20 cellular contexts compared by ENCODE assay signal in genomic region chr1:195082183-195082582, GRCh38.
DNase-seq lines count a peak whose midpoint lies in the region; ATAC-seq, FAIRE-seq and TF ChIP-seq lines count a peak whose summit lies in the region.
"Had no signal": no experiment of that assay in that cellular context is flagged by ENCODE, and none has a peak within 500 bp of the region (broad histone marks: within the 10 kb centered on the region; RNA-seq: fewer than 3 reads in every experiment).

No MANE protein-coding gene starts in this region.

- dilution Hi-C loops in IMR-90 (cut with HindIII; ENCODE audit: low sequenced_read_pairs, unreplicated experiment), result no loop called here

- no peak overlapping the region for H3K18ac ChIP-seq in IMR-90 (ENCODE audit: low read depth, low read length)

- no peaks in the 10 kb centered on the region for H4K20me1 ChIP-seq in IMR-90 (ENCODE audit: insufficient read depth, low read length)

- no peak overlapping the region for H3K56ac ChIP-seq in IMR-90 (ENCODE audit: extremely low read depth, insufficient read depth, low read length)

- WGBS in IMR-90 (ENCODE audit: extremely low coverage in 2 of 2, insufficient read length in 1 of 2), 2 experiments, result no CpG with 5 or more reads among the region's 1 CpG

- no peaks in the 10 kb centered on the region for H3K9me3 ChIP-seq in IMR-90 (ENCODE audit: control insufficient read depth, insufficient read depth, low read length)
- H3K9me3 ChIP-seq: HAP-1 had no signal

- H3K27ac ChIP-seq in IMR-90 (ENCODE audit: insufficient read depth, low read length), result no peak overlapping the region
- H3K27ac ChIP-seq in dorsolateral prefrontal cortex, result no peak overlapping the region

- ATAC-seq in IMR-90 (ENCODE audit: low read depth) (peak; percentile 42), HG03571 (IDR thresholded peaks at IDR 0.05; ENCODE audit: unreplicated experiment) (no peak)
- ATAC-seq: Panc1 had no signal

- H3K9ac ChIP-seq in IMR-90 (ENCODE audit: low read depth, low read length), result no peak overlapping the region

- BruUV-seq in IMR-90 (replicated peaks; lab: Mats Ljungman, UMichigan), result no TSS peak

- H4K5ac ChIP-seq in IMR-90 (ENCODE audit: low read depth, low read length), result no peak overlapping the region

- H3K36me3 ChIP-seq in BJ (ENCODE audit: control insufficient read depth, insufficient read depth, low read length) (no peaks in the 10 kb centered on the region), IMR-90 (ENCODE audit: control insufficient read depth, insufficient read depth, low read length) (no peaks in the 10 kb centered on the region)
- H3K36me3 ChIP-seq: HAP-1 had no signal

- H2BK15ac ChIP-seq in IMR-90 (ENCODE audit: low read depth, low read length), result no peak overlapping the region

- no peak overlapping the region for H3K23ac ChIP-seq in IMR-90 (ENCODE audit: low read depth, low read length)

- H3K9me1 ChIP-seq in IMR-90 (ENCODE audit: insufficient read depth, low read length), result no peaks in the 10 kb centered on the region

- H2AK5ac ChIP-seq in IMR-90 (ENCODE audit: low read depth, low read length), result no peak overlapping the region

- DNase-seq in BJ (ENCODE audit: low read depth) (peak; percentile 35), IMR-90 (peak; percentile 20), amniotic epithelial cell (ENCODE audit: low read depth) (peak; percentile 41), fibroblast of peridontal ligament (ENCODE audit: extremely low read depth) (peak; percentile 10), dorsolateral prefrontal cortex (no peak), KG1 (lab: John Stamatoyannopoulos, UW) (no peak), GM12891 (ENCODE audit: insufficient read length, low spot score) (no peak)
- DNase-seq: AML-193; Calu3; CD4-positive, CD25-positive, alpha-beta regulatory T cell; DMS79; GF-D8; MM.1S; NCI-H1105; NCI-H1694 treated with DMSO at 0.1 percent for 48 hours; NCI-H82; SHP77 treated with DMSO at 0.1 percent for 48 hours had no signal

- FAIRE-seq in GM12891 (lab: Jason Lieb, UNC), result no peak

- H4K8ac ChIP-seq in IMR-90 (ENCODE audit: low read depth in 2 of 2, low read length in 2 of 2), result no peak overlapping the region

- H3K27me3 ChIP-seq in BJ (ENCODE audit: control insufficient read depth, insufficient read depth, low read length) (no peaks in the 10 kb centered on the region), IMR-90 (ENCODE audit: control insufficient read depth, insufficient read depth, low read length) (no peaks in the 10 kb centered on the region), dorsolateral prefrontal cortex (no peaks in the 10 kb centered on the region)

- no peak overlapping the region for H2BK20ac ChIP-seq in IMR-90 (ENCODE audit: low read depth, low read length)

- in situ Hi-C loops in IMR-90 (cut with MboI; ENCODE audit: low sequenced_read_pairs), result no loop called here

- POLR2A ChIA-PET in BJ (lab: Charles Lee), result no interaction called here
- POLR2A ChIA-PET in IMR-90 (lab: Charles Lee; ENCODE audit: unreplicated experiment), result no interaction called here

- TF ChIP-seq POLR2A in IMR-90 (IDR thresholded peaks at IDR 0.05; ENCODE audit: low read depth, low read length) (no peak), GM12891 (IDR thresholded peaks at IDR 0.05; ENCODE audit: low read depth, low read length) (no peak)

- CTCF ChIA-PET in BJ (lab: Yijun Ruan, JAX), result no interaction called here
- CTCF ChIA-PET in IMR-90 (lab: Yijun Ruan, JAX), result no interaction called here

- no peak overlapping the region for H2AK9ac ChIP-seq in IMR-90 (replicated peaks; ENCODE audit: low read depth, low read length, poor library complexity)

- no peak overlapping the region for H3K4me2 ChIP-seq in IMR-90 (ENCODE audit: low read depth, low read length)

- H2BK5ac ChIP-seq in IMR-90 (ENCODE audit: low read depth, low read length, poor library complexity, severe bottlenecking), result no peak overlapping the region

- H3K4me1 ChIP-seq in IMR-90 (ENCODE audit: control insufficient read depth, insufficient read depth, low read length), result no peaks in the 10 kb centered on the region
- H3K4me1 ChIP-seq: HAP-1 had no signal

- H3K14ac ChIP-seq in IMR-90 (replicated peaks; ENCODE audit: low read depth, low read length), result no peak overlapping the region

- H3K79me1 ChIP-seq in IMR-90 (ENCODE audit: low read depth in 1 of 2, low read length in 2 of 2), result no peaks in the 10 kb centered on the region

- no peak overlapping the region for H3K4me3 ChIP-seq in BJ (ENCODE audit: low read depth, low read length)
- no peak overlapping the region for H3K4me3 ChIP-seq in IMR-90 (ENCODE audit: insufficient read depth, low read depth, low read length)
- no peak overlapping the region for H3K4me3 ChIP-seq in dorsolateral prefrontal cortex
- H3K4me3 ChIP-seq: HAP-1 had no signal

- TF ChIP-seq CTCF in BJ (IDR thresholded peaks at IDR 0.05; ENCODE audit: insufficient read depth, low read depth, low read length) (no peak), IMR-90 (conservative IDR thresholded peaks at IDR 0.05; ENCODE audit: low read depth, low read length) (no peak), dorsolateral prefrontal cortex (IDR thresholded peaks at IDR 0.05 in 54 of 56, conservative IDR thresholded peaks at IDR 0.05 in 2 of 56; ENCODE audit: low read depth in 1 of 56, partially characterized antibody in 56 of 56) (no peak)

- H2AFZ ChIP-seq in IMR-90 (replicated peaks; ENCODE audit: low read length, poor library complexity), result no peak overlapping the region

- intact Hi-C loops in IMR-90 (cut with micrococcal nuclease), result no loop called here
- intact Hi-C loops in dorsolateral prefrontal cortex (cut with DNase I), result no loop called here

- H2BK120ac ChIP-seq in IMR-90 (ENCODE audit: low read depth, low read length), result no peak overlapping the region

- H3K4ac ChIP-seq in IMR-90 (ENCODE audit: low read depth, low read length), result no peak overlapping the region

- no peak for TF ChIP-seq RAD21 in IMR-90 (IDR thresholded peaks at IDR 0.05; ENCODE audit: low read length)

- H4K91ac ChIP-seq in IMR-90 (ENCODE audit: insufficient read depth, low read depth, low read length), result no peak overlapping the region

TF ChIP-seq in IMR-90, 13 proteins besides CTCF, POLR2A, EP300 and RAD21:
- TF ChIP-seq MXI1 (IDR thresholded peaks at IDR 0.05; ENCODE audit: borderline replicate concordance, low read depth, low read length) (no peak), BHLHE40 (IDR thresholded peaks at IDR 0.05; ENCODE audit: low read depth, low read length) (no peak), SMC3 (IDR thresholded peaks at IDR 0.05; ENCODE audit: low read depth, low read length) (no peak), CEBPB (IDR thresholded peaks at IDR 0.05; ENCODE audit: low read depth, low read length) (no peak), FOS (IDR thresholded peaks at IDR 0.05; ENCODE audit: low read depth, low read length) (no peak), NFE2L2 (IDR thresholded peaks at IDR 0.05; ENCODE audit: low read depth, low read length) (no peak), MAZ (IDR thresholded peaks at IDR 0.05; ENCODE audit: borderline replicate concordance, low read depth, low read length) (no peak)

TF ChIP-seq in GM12891, 5 proteins besides CTCF, POLR2A, EP300 and RAD21:
- TF ChIP-seq TAF1 (IDR thresholded peaks at IDR 0.05; ENCODE audit: low read depth, low read length) (no peak), POLR2AphosphoS5 (IDR thresholded peaks at IDR 0.05; ENCODE audit: low read depth, low read length) (no peak), SPI1 (IDR thresholded peaks at IDR 0.05; ENCODE audit: low read depth, low read length) (no peak), POU2F2 (IDR thresholded peaks at IDR 0.05; ENCODE audit: low read depth, low read length) (no peak), PAX5 (IDR thresholded peaks at IDR 0.05; ENCODE audit: insufficient read depth, low read length, severe bottlenecking) (no peak)

Comparison
In these comparisons a context has a peak if more than half of its experiments do, and no peak if none do; other contexts are left out.
1. DNase-seq: peak in BJ (single experiment), IMR-90 (single experiment), amniotic epithelial cell (single experiment) and fibroblast of peridontal ligament (single experiment); none in dorsolateral prefrontal cortex (0 of 10), KG1 (single experiment) and GM12891 (single experiment).